In genomic region chrX:119468930-119469635, GRCh38 we compare ENCODE assay signal across 1 cellular context.
TF ChIP-seq lines count a peak whose summit lies in the region.

No MANE protein-coding gene starts in this region.

TF ChIP-seq in HEK293, 187 proteins besides CTCF, POLR2A, EP300 and RAD21 (continued from another document):
- peak; percentile 84 for TF ChIP-seq ZNF660 (tag by site-specific recombination; IDR thresholded peaks at IDR 0.05)
- no peak for TF ChIP-seq REST (tag by site-specific recombination; IDR thresholded peaks at IDR 0.05)
- TF ChIP-seq ZNF776 (tag by site-specific recombination; IDR thresholded peaks at IDR 0.05; ENCODE audit: borderline replicate concordance) = no peak
- no peak for TF ChIP-seq ZNF654 (tag by site-specific recombination; IDR thresholded peaks at IDR 0.05; ENCODE audit: low read depth)
- TF ChIP-seq ZNF677 (tag by site-specific recombination; IDR thresholded peaks at IDR 0.05) = 0 out of 2 replicates have a peak, but pooled peaks have one; percentile 31
- 0 out of 2 replicates have a peak, but pooled peaks have one; percentile 2 for TF ChIP-seq BCL11A (tag by site-specific recombination; IDR thresholded peaks at IDR 0.05; ENCODE audit: low read depth)
- peak; percentile 91 for TF ChIP-seq ZSCAN30 (tag by site-specific recombination; IDR thresholded peaks at IDR 0.05)
- no peak for TF ChIP-seq ZNF138 (tag by site-specific recombination; IDR thresholded peaks at IDR 0.05; ENCODE audit: borderline replicate concordance)
- peak; percentile 73 for TF ChIP-seq ZFHX2 (tag by site-specific recombination; conservative IDR thresholded peaks at IDR 0.05)
- no peak for TF ChIP-seq ZNF510 (tag by site-specific recombination; IDR thresholded peaks at IDR 0.05; ENCODE audit: insufficient replicate concordance)
- no peak for TF ChIP-seq GLI2 (tag by site-specific recombination; IDR thresholded peaks at IDR 0.05; ENCODE audit: borderline replicate concordance, low read depth)
- no peak for TF ChIP-seq ZNF398 (tag by site-specific recombination; IDR thresholded peaks at IDR 0.05)
- TF ChIP-seq ZBTB44 (tag by site-specific recombination; IDR thresholded peaks at IDR 0.05) = 0 out of 2 replicates have a peak, but pooled peaks have one; percentile 54
- 0 out of 2 replicates have a peak, but pooled peaks have one; percentile 28 for TF ChIP-seq IKZF3 (tag by site-specific recombination; IDR thresholded peaks at IDR 0.05)
